1 cellular context compared by ENCODE assay signal in the genomic region with DNA sequence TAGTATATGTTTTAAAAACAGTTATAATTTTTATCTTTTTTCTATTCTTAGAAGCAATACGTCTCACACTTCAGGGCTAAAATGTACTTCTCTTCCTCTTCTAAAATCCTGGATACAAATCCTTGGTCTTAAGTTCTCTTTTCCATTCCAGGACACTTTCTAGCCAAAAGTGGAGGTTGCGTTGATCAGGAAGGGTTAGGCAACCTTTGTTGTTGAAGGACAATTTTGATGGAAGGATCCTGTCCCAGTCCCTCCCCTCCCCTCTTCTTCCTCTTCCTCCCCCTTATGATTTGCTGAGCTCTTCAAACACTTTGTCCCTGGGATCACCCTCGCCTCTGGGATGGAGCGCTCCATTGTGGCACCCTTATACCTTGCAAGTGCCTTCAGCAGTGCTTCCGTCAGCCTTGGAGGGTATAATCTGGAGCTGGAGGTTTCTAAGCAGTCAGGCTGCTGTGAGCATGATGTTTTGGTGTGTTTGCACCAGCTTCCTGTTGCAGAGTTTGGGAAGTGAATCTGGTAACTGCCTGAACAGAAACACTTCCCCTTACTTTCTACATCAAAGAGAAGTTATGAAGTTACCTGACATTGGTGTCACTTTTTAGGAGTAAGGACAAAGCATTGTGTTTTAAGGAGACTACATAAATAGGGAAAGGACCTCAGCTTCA.
TF ChIP-seq lines count a peak whose summit lies in the region.

No MANE protein-coding gene starts in this region.

TF ChIP-seq in H1, 55 proteins besides CTCF, POLR2A, EP300 and RAD21 (continued from another document):
- no peak for TF ChIP-seq ZNF274 (IDR thresholded peaks at IDR 0.05; ENCODE audit: borderline replicate concordance, extremely low read depth, low read length)
- TF ChIP-seq E2F6 (IDR thresholded peaks at IDR 0.05): no peak
- TF ChIP-seq USF2 (IDR thresholded peaks at IDR 0.05; ENCODE audit: low read length): no peak
- TF ChIP-seq SIX5 (IDR thresholded peaks at IDR 0.05; ENCODE audit: low read depth, low read length): no peak
- TF ChIP-seq GTF2F1 (IDR thresholded peaks at IDR 0.05; ENCODE audit: borderline replicate concordance, low read depth, low read length): no peak
- TF ChIP-seq SAP30 (IDR thresholded peaks at IDR 0.05; ENCODE audit: insufficient read depth, insufficient replicate concordance, low read length): no peak
- no peak for TF ChIP-seq TCF12 (IDR thresholded peaks at IDR 0.05; ENCODE audit: low read depth, low read length)
- no peak for TF ChIP-seq SP4 (IDR thresholded peaks at IDR 0.05; ENCODE audit: low read length)
- TF ChIP-seq ASH2L (IDR thresholded peaks at IDR 0.05; ENCODE audit: low read length): no peak
- no peak for TF ChIP-seq JUND (IDR thresholded peaks at IDR 0.05; ENCODE audit: low read length)
- no peak for TF ChIP-seq KDM4A (IDR thresholded peaks at IDR 0.05; ENCODE audit: low read depth, low read length, severe bottlenecking)
- no peak for TF ChIP-seq CTBP2 (IDR thresholded peaks at IDR 0.05; ENCODE audit: borderline replicate concordance, insufficient read depth, insufficient read length, low read length)
- TF ChIP-seq SP2 (IDR thresholded peaks at IDR 0.05; ENCODE audit: low read length): no peak
- TF ChIP-seq, protein P1, sequence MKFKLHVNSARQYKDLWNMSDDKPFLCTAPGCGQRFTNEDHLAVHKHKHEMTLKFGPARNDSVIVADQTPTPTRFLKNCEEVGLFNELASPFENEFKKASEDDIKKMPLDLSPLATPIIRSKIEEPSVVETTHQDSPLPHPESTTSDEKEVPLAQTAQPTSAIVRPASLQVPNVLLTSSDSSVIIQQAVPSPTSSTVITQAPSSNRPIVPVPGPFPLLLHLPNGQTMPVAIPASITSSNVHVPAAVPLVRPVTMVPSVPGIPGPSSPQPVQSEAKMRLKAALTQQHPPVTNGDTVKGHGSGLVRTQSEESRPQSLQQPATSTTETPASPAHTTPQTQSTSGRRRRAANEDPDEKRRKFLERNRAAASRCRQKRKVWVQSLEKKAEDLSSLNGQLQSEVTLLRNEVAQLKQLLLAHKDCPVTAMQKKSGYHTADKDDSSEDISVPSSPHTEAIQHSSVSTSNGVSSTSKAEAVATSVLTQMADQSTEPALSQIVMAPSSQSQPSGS (IDR thresholded peaks at IDR 0.05; ENCODE audit: low read length): no peak
- no peak for TF ChIP-seq SUZ12 (IDR thresholded peaks at IDR 0.05; ENCODE audit: low read length)
- TF ChIP-seq CBX5 (IDR thresholded peaks at IDR 0.05; ENCODE audit: low read depth, low read length): no peak
- no peak for TF ChIP-seq SRF (IDR thresholded peaks at IDR 0.05; ENCODE audit: low read depth, low read length)
- TF ChIP-seq SP1 (IDR thresholded peaks at IDR 0.05; ENCODE audit: low read depth, low read length): no peak
